Comparison of ENCODE assay signal across 8 cellular contexts in genomic region chr15:50181983-50182232, GRCh38. TPM values are rescaled to one million over a fixed set of nuclear protein-coding genes. Genes with fewer than 3 reads are reported as not detected.
A peak's percentile ranks its signal among the peaks of the same experiment; 100 is the strongest.
DNase-seq lines count a peak whose midpoint lies in the region; ATAC-seq and TF ChIP-seq lines count a peak whose summit lies in the region.

Gene SLC27A2, plus strand, starts transcription at chr15:50182196. Its CDS starts 232 bp downstream, at chr15:50182428.

- peak within 1 kb of the TSS; percentile 47 to 79 for H3K4me3 ChIP-seq in body of pancreas
- peak within 1 kb of the TSS; percentile 86 to 96 (median 89) for H3K4me3 ChIP-seq in liver (ENCODE audit: low read depth in 1 of 3, low read length in 3 of 3)
- H3K4me3 ChIP-seq in tibial nerve, result peak within 1 kb of the TSS; percentile 28 to 56 (median 39)

- H3K9me3 ChIP-seq in ES-I3 (ENCODE audit: control insufficient read depth, insufficient read depth, low read length) (no peaks in the 10 kb centered on the region), body of pancreas (no peaks in the 10 kb centered on the region), liver (ENCODE audit: control insufficient read depth in 4 of 4, low read length in 3 of 4) (no peaks in the 10 kb centered on the region), tibial nerve (no peaks in the 10 kb centered on the region)

- ATAC-seq in GM21723 (IDR thresholded peaks at IDR 0.05; ENCODE audit: unreplicated experiment) (peak; percentile 69), body of pancreas (peak; percentile 81)

- H3K9ac ChIP-seq in ES-I3 (ENCODE audit: low read depth, low read length) (peak within 1 kb of the TSS; percentile 76), liver (ENCODE audit: low read depth in 1 of 2, low read length in 2 of 2) (peak within 1 kb of the TSS; percentile 65 to 98)

- TF ChIP-seq CTCF in body of pancreas (IDR thresholded peaks at IDR 0.05) (peak; percentile 22 to 53 (median 30)), liver (IDR thresholded peaks at IDR 0.05; ENCODE audit: low read depth, low read length, missing input control) (peak; percentile 27), tibial nerve (IDR thresholded peaks at IDR 0.05) (peak in 1 of 5 experiments; percentile 23)

- H3K4me1 ChIP-seq in ES-I3 (ENCODE audit: insufficient read depth, low read length), result peaks cover 5% of the 10 kb centered on the region; the same call in 1 of the 2 replicates
- peaks cover 11% of the 10 kb centered on the region for H3K4me1 ChIP-seq in body of pancreas
- H3K4me1 ChIP-seq in liver (ENCODE audit: control insufficient read depth in 4 of 4, insufficient read depth in 4 of 4, low read length in 3 of 4), result peaks cover 5 to 30% (median 13%) of the 10 kb centered on the region in 4 donors
- H3K4me1 ChIP-seq in tibial nerve, result peaks cover 0 to 14% (median 2%) of the 10 kb centered on the region in 4 donors

- no peak for TF ChIP-seq EP300 in tibial nerve (IDR thresholded peaks at IDR 0.05)

- H3K36me3 ChIP-seq in ES-I3 (ENCODE audit: insufficient read depth, low read length), result no peaks in the 10 kb centered on the region
- H3K36me3 ChIP-seq in body of pancreas (replicated peaks in 1 of 2; ENCODE audit: insufficient read depth in 1 of 2, low read depth in 2 of 2), result no peaks in the 10 kb centered on the region
- H3K36me3 ChIP-seq in liver (ENCODE audit: control insufficient read depth in 4 of 4, insufficient read depth in 3 of 4, low read depth in 1 of 4, low read length in 3 of 4), result no peaks in the 10 kb centered on the region
- H3K36me3 ChIP-seq in tibial nerve, result no peaks in the 10 kb centered on the region

- 1 to 3% methylated on average over 12 to 18 of the region's 18 CpGs for WGBS in body of pancreas, 2 donors
- 1% methylated on average over 18 of the region's 18 CpGs for WGBS in liver
- 0% methylated on average over 6 to 11 of the region's 18 CpGs for WGBS in tibial nerve, 2 donors

- TF ChIP-seq POLR2A in body of pancreas (IDR thresholded peaks at IDR 0.05), result peak in 1 of 3 donors; percentile 23
- TF ChIP-seq POLR2A in tibial nerve (IDR thresholded peaks at IDR 0.05), result no peak

- TF ChIP-seq RAD21 in liver (IDR thresholded peaks at IDR 0.05), result peak; percentile 23 to 44

- intact Hi-C loops in body of pancreas (cut with DNase I), result no loop called here

- DNase-seq in NCI-H128 (lab: John Stamatoyannopoulos, UW; ENCODE audit: unreplicated experiment), result peak; percentile 13
- peak; percentile 55 to 76 (median 60) for DNase-seq in body of pancreas
- no peak for DNase-seq in tibial nerve (ENCODE audit: low spot score in 2 of 2)
- no peak for DNase-seq in COLO829 (ENCODE audit: low spot score)
- no peak for DNase-seq in SKM-1 (lab: John Stamatoyannopoulos, UW; ENCODE audit: unreplicated experiment)

- H3K27me3 ChIP-seq in body of pancreas (no peaks in the 10 kb centered on the region), liver (ENCODE audit: control insufficient read depth in 4 of 4, insufficient read depth in 4 of 4, low read length in 3 of 4) (no peaks in the 10 kb centered on the region), tibial nerve (peaks cover 0 to 30% of the 10 kb centered on the region in 2 donors)

- H3K27ac ChIP-seq in body of pancreas (no peak within 1 kb of the TSS), liver (ENCODE audit: low read depth in 1 of 2, low read length in 2 of 2) (peak within 1 kb of the TSS; percentile 86 to 93), tibial nerve (no peak within 1 kb of the TSS)

TF ChIP-seq in liver, 16 proteins besides CTCF, POLR2A, EP300 and RAD21:
- TF ChIP-seq GABPA (IDR thresholded peaks at IDR 0.05 in 1 of 2, conservative IDR thresholded peaks at IDR 0.05 in 1 of 2) (no peak), NR2F2 (IDR thresholded peaks at IDR 0.05) (no peak), HNF4G (IDR thresholded peaks at IDR 0.05) (no peak), JUND (IDR thresholded peaks at IDR 0.05) (no peak), MAX (IDR thresholded peaks at IDR 0.05) (peak; percentile 14), EGR1 (IDR thresholded peaks at IDR 0.05; ENCODE audit: low read depth in 2 of 2) (peak in 1 of 2 donors; percentile 73), HNF4A (conservative IDR thresholded peaks at IDR 0.05) (no peak), TAF1 (conservative IDR thresholded peaks at IDR 0.05) (no peak), SP1 (IDR thresholded peaks at IDR 0.05) (no peak), FOXA2 (IDR thresholded peaks at IDR 0.05) (no peak), YY1 (IDR thresholded peaks at IDR 0.05) (no peak), REST (IDR thresholded peaks at IDR 0.05) (peak; percentile 69), ATF3 (IDR thresholded peaks at IDR 0.05) (no peak), RXRA (IDR thresholded peaks at IDR 0.05) (no peak), ZBTB33 (IDR thresholded peaks at IDR 0.05) (no peak)

RNA-seq across cellular contexts. Expression of gene SLC27A2, which starts in this region (rescaled TPM):
- total RNA-seq in body of pancreas (1 to 10 TPM; 3.9 to 4.6 TPM), liver (100 to 1,000 TPM in 1 of 2 donors, 10 to 100 TPM in 1; 80.2 to 504 TPM), tibial nerve (under 1 TPM in 2 of 4 donors, not detected in 2; 0.21 to 0.22 TPM)
- polyA plus RNA-seq in liver, result 100 to 1,000 TPM; 102 to 331 TPM

Comparison
In these comparisons a context has a peak if more than half of its experiments do, and no peak if none do; other contexts are left out.
1. RNA of gene SLC27A2 (total RNA-seq): 80.2 to 504 TPM in liver; 3.9 to 4.6 TPM in body of pancreas and 0.21 to 0.22 TPM in tibial nerve; every median in the first group is over 10 times any median in the second.
2. DNase-seq: peak in NCI-H128 (single experiment) and body of pancreas (4 of 4); none in tibial nerve (0 of 2), COLO829 (single experiment) and SKM-1 (single experiment).
3. H3K27ac ChIP-seq: peak in liver (2 of 2); none in body of pancreas (0 of 4) and tibial nerve (0 of 4).
4. H3K4me3 ChIP-seq: peak in every context shown above with its lines; median percentile 89 in liver; 63 in body of pancreas; 39 in tibial nerve.